ENCODE assay signal across 9 cellular contexts in genomic region chr4:84964995-84965557, GRCh38. TPM values are rescaled to one million over a fixed set of nuclear protein-coding genes. Genes with fewer than 3 reads are reported as not detected.
DNase-seq lines count a peak whose midpoint lies in the region; ATAC-seq and TF ChIP-seq lines count a peak whose summit lies in the region.
"Had no signal": no experiment of that assay in that cellular context is flagged by ENCODE, and none has a peak within 500 bp of the region (broad histone marks: within the 10 kb centered on the region; RNA-seq: fewer than 3 reads in every experiment).

No MANE protein-coding gene starts in this region.

- no peaks in the 10 kb centered on the region for H3K36me3 ChIP-seq in right atrium auricular region
- H3K36me3 ChIP-seq in colonic mucosa = no peaks in the 10 kb centered on the region
- no peaks in the 10 kb centered on the region for H3K36me3 ChIP-seq in mucosa of stomach (ENCODE audit: control insufficient read depth, insufficient read depth, low read length)
- no peaks in the 10 kb centered on the region for H3K36me3 ChIP-seq in aorta (ENCODE audit: control insufficient read depth in 1 of 2, insufficient read depth in 2 of 2, low read length in 1 of 2)

- 8 to 12% methylated on average over 6 of the region's 6 CpGs for WGBS in aorta, 2 donors

- H3K4me3 ChIP-seq in right atrium auricular region = peak overlapping the region; percentile 88 to 90
- peak overlapping the region; percentile 77 for H3K4me3 ChIP-seq in colonic mucosa
- peak overlapping the region; percentile 40 for H3K4me3 ChIP-seq in mucosa of stomach (ENCODE audit: low read length)
- peak overlapping the region; percentile 78 to 93 for H3K4me3 ChIP-seq in aorta (ENCODE audit: low read length in 2 of 2)

- H3K27ac ChIP-seq in right atrium auricular region = peak overlapping the region; percentile 93 to 94
- no peak overlapping the region for H3K27ac ChIP-seq in colonic mucosa
- H3K27ac ChIP-seq in aorta (ENCODE audit: low read depth in 1 of 2, low read length in 2 of 2) = peak overlapping the region in 1 of 2 donors; percentile 70

- H3K27me3 ChIP-seq in right atrium auricular region (no peaks in the 10 kb centered on the region), colonic mucosa (no peaks in the 10 kb centered on the region), mucosa of stomach (ENCODE audit: control insufficient read depth, insufficient read depth, low read length) (no peaks in the 10 kb centered on the region), aorta (ENCODE audit: control insufficient read depth in 1 of 2, insufficient read depth in 2 of 2, low read length in 1 of 2) (no peaks in the 10 kb centered on the region)

- intact Hi-C loops in left ventricle myocardium superior (cut with micrococcal nuclease) = no loop called here
- intact Hi-C loops in colonic mucosa (cut with DNase I) = loop anchor here (5.0 kb wide), 1 partner anchor 383 kb away; the partner anchor contains the start of gene CDS1
- intact Hi-C loops in aorta (cut with DNase I) = loop anchor here (10.0 kb wide), 3 partner anchors 60 to 160 kb away; no protein-coding TSS in a partner anchor

- TF ChIP-seq CTCF in right atrium auricular region (IDR thresholded peaks at IDR 0.05) (no peak), colonic mucosa (IDR thresholded peaks at IDR 0.05) (no peak)

- no peak for ATAC-seq in left ventricle myocardium superior
- ATAC-seq in aorta (ENCODE audit: low FRiP score) = no peak
- no peak for ATAC-seq in GM19023 (IDR thresholded peaks at IDR 0.05; ENCODE audit: unreplicated experiment)
- ATAC-seq in HG02798 (IDR thresholded peaks at IDR 0.05; ENCODE audit: poor library complexity, unreplicated experiment) = no peak

- H3K9me3 ChIP-seq in right atrium auricular region (no peaks in the 10 kb centered on the region), colonic mucosa (no peaks in the 10 kb centered on the region), mucosa of stomach (ENCODE audit: control insufficient read depth, low read length) (no peaks in the 10 kb centered on the region), aorta (ENCODE audit: control insufficient read depth, low read length) (no peaks in the 10 kb centered on the region)

- peaks cover 0 to 18% of the 10 kb centered on the region in 2 donors for H3K4me1 ChIP-seq in right atrium auricular region
- H3K4me1 ChIP-seq in colonic mucosa = no peaks in the 10 kb centered on the region
- H3K4me1 ChIP-seq in mucosa of stomach (ENCODE audit: control insufficient read depth, insufficient read depth, low read length) = peaks cover 6% of the 10 kb centered on the region
- peaks cover 2 to 3% of the 10 kb centered on the region in 2 donors for H3K4me1 ChIP-seq in aorta (ENCODE audit: control insufficient read depth in 1 of 2, insufficient read depth in 2 of 2, low read length in 2 of 2)

- peak overlapping the region in 1 of 2 donors; percentile 71 for H3K9ac ChIP-seq in colonic mucosa (ENCODE audit: low read depth in 2 of 2, low read length in 2 of 2)
- peak overlapping the region; percentile 71 for H3K9ac ChIP-seq in mucosa of stomach (ENCODE audit: low read length)

- DNase-seq in right atrium auricular region (ENCODE audit: low spot score) (no peak), left ventricle myocardium superior (no peak), colonic mucosa (no peak), aorta (no peak), NCI-H524 (lab: John Stamatoyannopoulos, UW) (no peak)
- DNase-seq: activated CD4-positive, alpha-beta T cell treated with anti-CD3 and anti-CD28 coated beads for 1 hour had no signal

RNA-seq across cellular contexts. Expression of gene WDFY3, which starts 1.4 kb away (rescaled TPM):
- total RNA-seq in right atrium auricular region = 10 to 100 TPM; 27.6 to 40.0 TPM
- total RNA-seq in left ventricle myocardium superior = 43.8 TPM
- 10 to 100 TPM; 46.3 to 50.8 TPM for total RNA-seq in colonic mucosa
- 100 to 1,000 TPM; 127 to 177 TPM for total RNA-seq in aorta
- 10 to 100 TPM in 1 of 2 donors, 1 to 10 TPM in 1; 3.4 to 12.0 TPM for polyA plus RNA-seq in aorta
